ENCODE assay signal across 1 cellular context in the genomic region with DNA sequence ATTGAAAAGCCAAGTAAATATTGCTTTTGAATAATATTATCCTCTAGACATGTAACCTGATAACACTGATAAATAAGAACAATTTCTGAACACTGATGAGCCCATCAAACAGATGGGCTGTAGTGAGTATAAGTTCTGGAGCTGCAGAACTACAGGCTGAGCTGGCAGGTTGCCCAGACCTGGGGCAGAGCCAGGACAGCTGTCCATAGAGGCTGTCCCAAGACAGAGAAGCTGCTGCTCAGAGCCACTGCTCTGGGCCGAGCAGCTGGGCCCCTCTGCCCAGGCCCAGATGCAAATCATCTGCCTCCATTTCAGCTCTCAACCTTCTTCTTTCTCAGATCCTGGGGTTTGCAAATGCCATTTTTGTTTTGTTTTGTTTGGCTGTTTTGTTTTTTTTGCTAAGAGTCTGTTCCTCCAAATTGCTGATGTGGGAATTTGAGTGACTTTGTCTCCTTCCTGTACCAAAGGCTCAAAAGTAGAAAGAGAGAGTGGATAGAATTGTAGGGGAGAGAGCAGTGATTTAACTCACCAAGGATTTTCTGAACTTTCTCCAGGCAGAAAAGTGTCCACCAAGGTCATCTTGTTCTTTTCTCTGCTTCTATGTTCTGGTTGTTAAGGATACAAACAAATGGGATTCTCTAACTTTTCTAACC.
TF ChIP-seq lines count a peak whose summit lies in the region.

No MANE protein-coding gene starts in this region.

TF ChIP-seq in GM23338, 12 proteins besides CTCF, POLR2A, EP300 and RAD21 (continued from another document):
- no peak for TF ChIP-seq ZNF462 (CRISPR knock-in tag; IDR thresholded peaks at IDR 0.05)
